ENCODE assay signal across 27 cellular contexts in the genomic region with DNA sequence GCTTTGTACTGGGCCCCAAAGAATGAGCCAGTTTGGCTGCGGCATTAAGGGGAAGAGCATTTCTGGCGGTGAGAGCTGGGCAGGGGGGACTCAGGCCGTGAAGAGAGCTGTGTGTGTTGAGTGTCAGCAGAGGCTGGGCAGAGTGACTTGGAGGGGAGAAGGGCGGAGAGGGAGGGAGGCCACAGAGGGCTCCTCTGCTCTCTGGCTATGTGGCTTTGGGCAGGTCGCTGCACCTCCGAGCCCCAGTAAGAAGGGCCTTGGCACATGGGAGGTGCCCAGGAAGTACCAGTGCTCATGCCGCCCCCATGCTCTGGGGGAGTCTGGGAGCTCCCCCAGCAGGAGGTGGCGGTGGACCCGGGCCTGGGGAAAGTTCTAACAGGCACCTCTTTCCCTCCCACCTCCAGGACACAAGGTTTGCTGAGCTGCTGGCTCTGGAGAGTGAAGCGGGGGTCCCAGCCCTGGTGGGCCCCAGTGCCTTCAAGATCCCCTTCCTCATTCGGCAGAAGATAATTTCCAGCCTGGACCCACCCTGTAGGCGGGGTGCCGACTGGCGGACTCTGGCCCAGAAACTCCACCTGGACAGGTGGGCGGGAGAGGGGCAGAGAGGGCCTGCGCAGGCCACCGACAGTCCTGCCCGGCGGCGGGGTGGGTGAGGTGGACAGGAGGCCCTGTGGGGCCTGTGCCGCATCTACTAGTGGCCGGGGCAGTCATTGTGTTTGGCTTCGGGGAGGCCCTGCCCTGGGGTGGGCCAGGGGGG. TPM values are rescaled to one million over a fixed set of nuclear protein-coding genes. Genes with fewer than 3 reads are reported as not detected.
"Had no signal": no experiment of that assay in that cellular context is flagged by ENCODE, and none has a peak within 500 bp of the region (broad histone marks: within the 10 kb centered on the region; RNA-seq: fewer than 3 reads in every experiment).

No MANE protein-coding gene starts in this region.

- H3K27ac Mint-ChIP-seq: endodermal cell; memory B cell; mesothelial cell of epicardium; naive B cell; natural killer cell treated with Interleukin-12 subunit alpha and Interleukin-12 subunit beta and Interleukin-15 and Interleukin-18, amount 100 ng/mL, for 72 hours; progenitor cell of endocrine pancreas; stimulated activated naive B cell treated with anti-CD40 and anti-IgM and Interleukin-4, amounts not matched to agents 10 μg/mL and 1 μg/mL and 100 μg/mL, for 72 hours; stimulated activated naive CD8-positive, alpha-beta T cell treated with anti-CD3 and anti-CD28 coated beads, Interleukin-15, Interleukin-2, amounts not matched to agents 100 ng/mL and 50 ng/mL, for 24 hours had no signal

- ATAC-seq: esophagus mucosa; gastrocnemius medialis; left lobe of liver; mucosa of descending colon; natural killer cell treated with Interleukin-12 subunit alpha and Interleukin-12 subunit beta and Interleukin-15 and Interleukin-18, amount 100 ng/mL, for 72 hours; right lobe of liver; stimulated activated naive B cell treated with anti-CD40 and anti-IgM and Interleukin-4, amounts not matched to agents 10 μg/mL and 1 μg/mL and 100 μg/mL, for 72 hours had no signal

- H3K79me2 ChIP-seq: hepatocyte, parathyroid adenoma had no signal

- H3K4me2 ChIP-seq: hepatocyte had no signal

- H3K9ac ChIP-seq: parathyroid adenoma had no signal

- H3K9me3 Mint-ChIP-seq: endodermal cell; memory B cell; mesothelial cell of epicardium; naive B cell; natural killer cell treated with Interleukin-12 subunit alpha and Interleukin-12 subunit beta and Interleukin-15 and Interleukin-18, amount 100 ng/mL, for 72 hours; stimulated activated naive B cell treated with anti-CD40 and anti-IgM and Interleukin-4, amounts not matched to agents 10 μg/mL and 1 μg/mL and 100 μg/mL, for 72 hours; stimulated activated naive CD8-positive, alpha-beta T cell treated with anti-CD3 and anti-CD28 coated beads, Interleukin-15, Interleukin-2, amounts not matched to agents 100 ng/mL and 50 ng/mL, for 24 hours had no signal

- DNase-seq: effector CD8-positive, alpha-beta T cell; endodermal cell; foreskin fibroblast; gastrocnemius medialis; kidney; mucosa of descending colon; naive B cell; small intestine; stimulated activated CD4-positive, alpha-beta T cell treated with anti-CD3 and anti-CD28 coated beads, Interleukin-15, amount 100 ng/mL, for 24 hours; stimulated activated CD4-positive, alpha-beta T cell treated with anti-CD3 and anti-CD28 coated beads, Interleukin-2, amount 100 ng/mL, for 48 hours; stimulated activated naive B cell treated with anti-CD40 and anti-IgM and Interleukin-4, amounts not matched to agents 10 μg/mL and 1 μg/mL and 100 μg/mL, for 72 hours had no signal

- H3K4me1 Mint-ChIP-seq: endodermal cell, memory B cell, mesothelial cell of epicardium had no signal

- H3K9me3 ChIP-seq: gastrocnemius medialis, heart left ventricle, mucosa of descending colon, right lobe of liver, thoracic aorta, tibial nerve, upper lobe of left lung had no signal

- H3K27ac ChIP-seq: epithelial cell of prostate, gastrocnemius medialis, heart left ventricle, hepatocyte, parathyroid adenoma, right lobe of liver, thoracic aorta, tibial nerve, upper lobe of left lung had no signal

- H3K27me3 ChIP-seq: right lobe of liver had no signal

- H3K4me1 ChIP-seq: gastrocnemius medialis, heart left ventricle, parathyroid adenoma, right lobe of liver, tibial nerve, upper lobe of left lung had no signal

- H3K36me3 ChIP-seq: gastrocnemius medialis, right lobe of liver, thoracic aorta had no signal

- H2AFZ ChIP-seq: hepatocyte, parathyroid adenoma had no signal

- H3K4me3 Mint-ChIP-seq: endodermal cell; memory B cell; mesothelial cell of epicardium; naive B cell; natural killer cell treated with Interleukin-12 subunit alpha and Interleukin-12 subunit beta and Interleukin-15 and Interleukin-18, amount 100 ng/mL, for 72 hours; stimulated activated naive B cell treated with anti-CD40 and anti-IgM and Interleukin-4, amounts not matched to agents 10 μg/mL and 1 μg/mL and 100 μg/mL, for 72 hours; stimulated activated naive CD8-positive, alpha-beta T cell treated with anti-CD3 and anti-CD28 coated beads, Interleukin-15, Interleukin-2, amounts not matched to agents 100 ng/mL and 50 ng/mL, for 24 hours had no signal

- H3K36me3 Mint-ChIP-seq: memory B cell; mesothelial cell of epicardium; natural killer cell treated with Interleukin-12 subunit alpha and Interleukin-12 subunit beta and Interleukin-15 and Interleukin-18, amount 100 ng/mL, for 72 hours; stimulated activated naive B cell treated with anti-CD40 and anti-IgM and Interleukin-4, amounts not matched to agents 10 μg/mL and 1 μg/mL and 100 μg/mL, for 72 hours had no signal

- H3K4me3 ChIP-seq: gastrocnemius medialis, heart left ventricle, hepatocyte, lung, mucosa of descending colon, right lobe of liver, thoracic aorta, tibial nerve, upper lobe of left lung had no signal

RNA-seq across cellular contexts. Expression of a gene that starts 20.1 kb away (rescaled TPM):
- total RNA-seq: progenitor cell of endocrine pancreas had no signal
- polyA plus RNA-seq: hepatocyte had no signal
